ENCODE assay signal across 30 cellular contexts in genomic region chr13:26579580-26579979, GRCh38. TPM values are rescaled to one million over a fixed set of nuclear protein-coding genes. Genes with fewer than 3 reads are reported as not detected.
"Had no signal": no experiment of that assay in that cellular context is flagged by ENCODE, and none has a peak within 500 bp of the region (broad histone marks: within the 10 kb centered on the region; RNA-seq: fewer than 3 reads in every experiment).

No MANE protein-coding gene starts in this region.

- H3K27ac Mint-ChIP-seq: naive thymus-derived CD8-positive, alpha-beta T cell; nephron; stimulated activated effector memory CD8-positive, alpha-beta T cell treated with anti-CD3 and anti-CD28 coated beads, Interleukin-12 subunit alpha, Interleukin-12 subunit beta, amount 100 ng/mL, for 72 hours; stimulated activated naive CD8-positive, alpha-beta T cell treated with anti-CD3 and anti-CD28 coated beads, Interleukin-15, Interleukin-2, amounts not matched to agents 100 ng/mL and 50 ng/mL, for 24 hours had no signal

- H3K4me1 Mint-ChIP-seq: stimulated activated effector memory CD8-positive, alpha-beta T cell treated with anti-CD3 and anti-CD28 coated beads, Interleukin-12 subunit alpha, Interleukin-12 subunit beta, amount 100 ng/mL, for 72 hours had no signal

- H3K36me3 Mint-ChIP-seq: stimulated activated effector memory CD8-positive, alpha-beta T cell treated with anti-CD3 and anti-CD28 coated beads, Interleukin-12 subunit alpha, Interleukin-12 subunit beta, amount 100 ng/mL, for 72 hours had no signal

- H3K27ac ChIP-seq: left lung, lower lobe of right lung, pancreas, prostate gland, sigmoid colon, spleen, suprapubic skin, thoracic aorta, tibial artery, upper lobe of right lung had no signal

- H3K27me3 ChIP-seq: left lung, pancreas, sigmoid colon, spleen, suprapubic skin, tibial artery, upper lobe of right lung had no signal

- H3K4me3 ChIP-seq: left lung, lower lobe of right lung, pancreas, prostate gland, sigmoid colon, spleen, suprapubic skin, thoracic aorta, tibial artery, upper lobe of right lung had no signal

- H3K36me3 ChIP-seq: left lung, lower lobe of right lung, pancreas, prostate gland, sigmoid colon, spleen, suprapubic skin, thoracic aorta, tibial artery, upper lobe of right lung had no signal

- H3K9me3 ChIP-seq: lower lobe of right lung, pancreas, prostate gland, sigmoid colon, suprapubic skin, thoracic aorta, tibial artery, upper lobe of right lung had no signal

- H3K4me1 ChIP-seq: lower lobe of right lung, pancreas, prostate gland, spleen, upper lobe of right lung had no signal

- DNase-seq: hippocampal formation; kidney glomerular epithelial cell; left colon; left lung; lower lobe of right lung; mammary epithelial cell; mesenchymal stem cell; naive thymus-derived CD8-positive, alpha-beta T cell; nucleus accumbens; pancreas; posterior cingulate gyrus; retina; right cardiac atrium; sigmoid colon; small intestine; spleen; stimulated activated CD4-positive, alpha-beta T cell treated with anti-CD3 and anti-CD28 coated beads, Interleukin-4, amount 100 ng/mL, for 24 hours; stimulated activated naive CD4-positive, alpha-beta T cell; tibial artery; trophoblast cell; upper lobe of right lung had no signal

- FAIRE-seq: keratinocyte, pancreas, small intestine, urothelium cell line had no signal

- H3K4me3 Mint-ChIP-seq: naive thymus-derived CD8-positive, alpha-beta T cell; nephron; neural crest cell; stimulated activated effector memory CD8-positive, alpha-beta T cell treated with anti-CD3 and anti-CD28 coated beads, Interleukin-12 subunit alpha, Interleukin-12 subunit beta, amount 100 ng/mL, for 72 hours; stimulated activated naive CD8-positive, alpha-beta T cell treated with anti-CD3 and anti-CD28 coated beads, Interleukin-15, Interleukin-2, amounts not matched to agents 100 ng/mL and 50 ng/mL, for 24 hours had no signal

- ATAC-seq: left colon; left lung; lower lobe of right lung; naive thymus-derived CD8-positive, alpha-beta T cell; pancreas; right cardiac atrium; stimulated activated effector memory CD8-positive, alpha-beta T cell treated with anti-CD3 and anti-CD28 coated beads, Interleukin-12 subunit alpha, Interleukin-12 subunit beta, amount 100 ng/mL, for 72 hours; upper lobe of right lung had no signal

RNA-seq across cellular contexts. Expression of gene WASF3, which starts 22.1 kb away (rescaled TPM):
- polyA plus RNA-seq: naive thymus-derived CD8-positive, alpha-beta T cell had no signal
